In the genomic region with DNA sequence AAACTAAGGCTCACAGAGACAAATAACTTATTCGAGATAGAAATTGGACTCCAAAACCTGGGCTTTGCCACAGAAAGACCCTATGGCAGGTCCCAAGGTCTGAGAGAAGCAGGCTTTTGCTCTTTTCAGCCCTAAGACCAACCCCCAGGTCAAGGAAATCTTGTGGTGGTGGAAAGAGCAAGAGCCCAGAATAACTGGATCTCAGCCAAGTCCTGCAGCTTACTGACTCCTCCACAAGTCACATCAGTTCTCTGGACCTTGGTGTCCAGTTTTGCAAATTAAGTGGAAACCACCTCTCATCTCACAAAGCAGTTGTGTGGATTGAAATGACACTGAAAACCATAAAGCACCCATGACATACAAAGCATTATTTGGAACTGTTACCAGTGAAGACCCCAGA, we compare ENCODE assay signal across 17 cellular contexts.
"Had no signal": no experiment of that assay in that cellular context is flagged by ENCODE, and none has a peak within 500 bp of the region (broad histone marks: within the 10 kb centered on the region; RNA-seq: fewer than 3 reads in every experiment).

No MANE protein-coding gene starts in this region.

- H3K27me3 ChIP-seq: neutrophil, tibial artery had no signal

- H3K27ac Mint-ChIP-seq: activated B cell treated with CpG ODN at 0.5 μM for 24 hours; activated naive CD4-positive, alpha-beta T cell treated with anti-CD3 and anti-CD28 coated beads, Interleukin-2, amount 50 U/mL, for 72 hours; brain; endodermal cell; naive B cell had no signal

- ATAC-seq: activated naive CD4-positive, alpha-beta T cell treated with anti-CD3 and anti-CD28 coated beads, Interleukin-2, amount 50 U/mL, for 72 hours; right cardiac atrium had no signal

- H3K36me3 ChIP-seq: neutrophil had no signal

- H3K27me3 Mint-ChIP-seq: brain, naive B cell had no signal

- H3K4me1 Mint-ChIP-seq: naive B cell had no signal

- H3K36me3 Mint-ChIP-seq: brain, naive B cell had no signal

- H3K27ac ChIP-seq: neutrophil, tibial artery had no signal

- H3K4me2 ChIP-seq: smooth muscle cell had no signal

- DNase-seq: activated B cell treated with CpG ODN at 0.5 μM for 24 hours; activated CD4-positive, alpha-beta T cell treated with anti-CD3 and anti-CD28 coated beads, Interleukin-2, amount 50 U/mL, for 1 hour; activated effector memory CD4-positive, alpha-beta T cell treated with Interleukin-2 at 50 U/mL for 16 hours; activated T-cell treated with anti-CD3 and anti-CD28 coated beads for 4 hours; amygdala; endodermal cell; hypothalamus; midbrain; naive B cell; posterior cingulate gyrus; right cardiac atrium; T-helper 1 cell; tibial artery had no signal

- H3K4me1 ChIP-seq: tibial artery had no signal

- H3K9me3 ChIP-seq: neutrophil, tibial artery had no signal

- H3K4me3 Mint-ChIP-seq: activated B cell treated with CpG ODN at 0.5 μM for 24 hours, brain, endodermal cell, naive B cell had no signal

- H3K4me3 ChIP-seq: smooth muscle cell, tibial artery had no signal

- H3K9me3 Mint-ChIP-seq: brain, endodermal cell had no signal
